27 cellular contexts compared by ENCODE assay signal in the genomic region with DNA sequence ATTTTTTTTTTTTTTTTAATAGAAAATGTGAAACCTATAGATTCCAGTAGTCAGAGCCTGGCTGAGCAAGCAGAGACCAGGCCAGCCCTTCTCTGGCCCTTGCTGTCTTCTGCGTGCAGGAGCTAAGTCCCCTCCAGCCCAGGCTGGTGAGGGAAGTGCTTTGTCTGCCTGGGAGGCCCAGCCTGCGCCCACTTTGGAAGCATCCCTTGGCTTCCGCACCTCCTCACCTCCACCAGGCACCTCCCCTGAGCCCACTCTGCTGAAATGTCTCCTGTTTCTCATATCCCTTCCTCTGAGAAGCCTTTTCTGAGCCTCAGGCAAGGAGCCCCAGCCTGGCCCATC. TPM values are rescaled to one million over a fixed set of nuclear protein-coding genes. Genes with fewer than 3 reads are reported as not detected.
A peak's percentile ranks its signal among the peaks of the same experiment; 100 is the strongest.
DNase-seq lines count a peak whose midpoint lies in the region; ATAC-seq and TF ChIP-seq lines count a peak whose summit lies in the region.
"Had no signal": no experiment of that assay in that cellular context is flagged by ENCODE, and none has a peak within 500 bp of the region (broad histone marks: within the 10 kb centered on the region; RNA-seq: fewer than 3 reads in every experiment).

No MANE protein-coding gene starts in this region.

- H3K9me3 ChIP-seq in WERI-Rb-1 (ENCODE audit: severe bottlenecking) (no peaks in the 10 kb centered on the region), stomach (no peaks in the 10 kb centered on the region)
- H3K9me3 ChIP-seq: neutrophil, prostate gland, upper lobe of right lung had no signal

- H3K27ac ChIP-seq in WERI-Rb-1 (no peak overlapping the region), stomach (no peak overlapping the region)
- H3K27ac ChIP-seq: neutrophil, prostate gland, upper lobe of right lung, VCaP had no signal

- 88 to 97% (median 96%) methylated on average over 3 of the region's 3 CpGs for WGBS in stomach, 5 donors

- H3K27me3 ChIP-seq in WERI-Rb-1 (ENCODE audit: insufficient read depth, low read depth, severe bottlenecking), result no peaks in the 10 kb centered on the region
- peaks cover 0 to 9% (median 0%) of the 10 kb centered on the region in 3 donors for H3K27me3 ChIP-seq in stomach

- intact Hi-C loops in stomach (cut with DNase I; ENCODE audit: low total_unique reads), result no loop called here

- ATAC-seq in left lobe of liver (no peak), GM19023 (IDR thresholded peaks at IDR 0.05; ENCODE audit: unreplicated experiment) (no peak)
- ATAC-seq: activated T-helper 17 cell treated with anti-CD3 and anti-CD28 coated beads, Interleukin-2, amount 50 U/mL, for 72 hours; upper lobe of right lung had no signal

- peak; percentile 17 for DNase-seq in activated CD8-positive, alpha-beta memory T cell treated with anti-CD3 and anti-CD28 coated beads for 24 hours
- DNase-seq in activated CD8-positive, alpha-beta memory T cell treated with anti-CD3 and anti-CD28 coated beads, Interleukin-2, amount 50 U/mL, for 4 hours, result no peak
- DNase-seq in WERI-Rb-1 (peak; percentile 4), left lobe of liver (ENCODE audit: low spot score) (peak; percentile 40), stomach (peak; percentile 11), NCI-H1694 treated with DMSO at 0.1 percent for 48 hours (lab: John Stamatoyannopoulos, UW) (no peak), NCI-H446 (lab: John Stamatoyannopoulos, UW) (no peak)
- DNase-seq: activated CD4-positive, alpha-beta T cell treated with anti-CD3 and anti-CD28 coated beads, Interleukin-2, amount 10 ng/mL, durations not matched to agents 7 days and 5 days; activated naive CD4-positive, alpha-beta T cell treated with anti-CD3 and anti-CD28 coated beads, Interleukin-2, amount 50 U/mL, for 16 hours; CD4-positive, CD25-positive, alpha-beta regulatory T cell; DMS79 treated with DMSO at 0.1 percent for 48 hours; effector memory CD4-positive, alpha-beta T cell; GDM1; GOT3; immature natural killer cell; NCI-H1694; stimulated activated CD4-positive, alpha-beta T cell treated with anti-CD3 and anti-CD28 coated beads, Interleukin-4, amount 100 ng/mL, for 24 hours; substantia nigra; T-helper 9 cell had no signal

- H3K4me3 ChIP-seq in WERI-Rb-1 (ENCODE audit: low read depth, low read length), result no peak overlapping the region
- no peak overlapping the region for H3K4me3 ChIP-seq in stomach
- H3K4me3 ChIP-seq: prostate gland, upper lobe of right lung had no signal

- peaks cover 0 to 8% (median 5%) of the 10 kb centered on the region in 4 donors for H3K4me1 ChIP-seq in stomach
- H3K4me1 ChIP-seq: prostate gland, upper lobe of right lung had no signal

- TF ChIP-seq CTCF in WERI-Rb-1 (IDR thresholded peaks at IDR 0.05; ENCODE audit: low read depth, low read length) (no peak), stomach (IDR thresholded peaks at IDR 0.05) (no peak)

- H3K36me3 ChIP-seq in WERI-Rb-1 (no peaks in the 10 kb centered on the region), stomach (no peaks in the 10 kb centered on the region)
- H3K36me3 ChIP-seq: neutrophil, prostate gland, upper lobe of right lung had no signal

- TF ChIP-seq POLR2A in stomach (IDR thresholded peaks at IDR 0.05), result no peak

- TF ChIP-seq EP300 in stomach (IDR thresholded peaks at IDR 0.05), result no peak

RNA-seq across cellular contexts. Expression of a gene that starts 45.4 kb away (rescaled TPM):
- 492 TPM for total RNA-seq in left lobe of liver
- 10 to 100 TPM in 1 of 5 donors, 1 to 10 TPM in 4; 2.6 to 17.4 (median 5.9) TPM for total RNA-seq in stomach
- 1 to 10 TPM; 1.4 to 9.8 (median 4.4) TPM for polyA plus RNA-seq in stomach
- total RNA-seq: activated CD4-positive, alpha-beta T cell treated with anti-CD3 and anti-CD28 coated beads, Interleukin-2, amount 10 ng/mL, durations not matched to agents 7 days and 5 days; CD4-positive, CD25-positive, alpha-beta regulatory T cell; myocyte had no signal
- polyA plus RNA-seq: IgD-negative memory B cell, immature natural killer cell had no signal

RNA-seq across cellular contexts. Expression of a gene that starts 51.1 kb away (rescaled TPM):
- total RNA-seq in left lobe of liver, result 15.7 TPM
- 10 to 100 TPM; 27.7 to 81.7 (median 43.6) TPM for total RNA-seq in stomach
- 10 to 100 TPM; 15.4 to 23.5 (median 18.0) TPM for polyA plus RNA-seq in stomach

Comparison
In these comparisons a context has a peak if more than half of its experiments do, and no peak if none do; other contexts are left out.
1. DNase-seq: peak in activated CD8-positive, alpha-beta memory T cell treated with anti-CD3 and anti-CD28 coated beads for 24 hours (single experiment), WERI-Rb-1 (single experiment), left lobe of liver (single experiment) and stomach (single experiment); none in activated CD8-positive, alpha-beta memory T cell treated with anti-CD3 and anti-CD28 coated beads, Interleukin-2, amount 50 U/mL, for 4 hours (single experiment), NCI-H1694 treated with DMSO at 0.1 percent for 48 hours (single experiment) and NCI-H446 (0 of 2).
2. RNA of a gene that starts 45.4 kb away (total RNA-seq): 492 TPM in left lobe of liver (single experiment); 2.6 to 17.4 TPM in stomach; every median in the first group is over 10 times any median in the second.